In genomic region chr19:41928754-41929535, GRCh38 we compare ENCODE assay signal across 1 cellular context.
TF ChIP-seq lines count a peak whose summit lies in the region.

No MANE protein-coding gene starts in this region.

TF ChIP-seq in HEK293, 187 proteins besides CTCF, POLR2A, EP300 and RAD21 (continued from another document and continues in another):
- TF ChIP-seq INSM2 (tag by site-specific recombination; IDR thresholded peaks at IDR 0.05) = no peak
- peak; percentile 84; the same call in 1 of the 2 replicates for TF ChIP-seq ZNF785 (tag by site-specific recombination; IDR thresholded peaks at IDR 0.05)
- TF ChIP-seq ZNF2 (tag by site-specific recombination; IDR thresholded peaks at IDR 0.05) = peak; percentile 87
- TF ChIP-seq ZNF610 (tag by site-specific recombination; IDR thresholded peaks at IDR 0.05; ENCODE audit: borderline replicate concordance) = no peak
- TF ChIP-seq MZF1 (tag by site-specific recombination; IDR thresholded peaks at IDR 0.05; ENCODE audit: borderline replicate concordance) = no peak
- TF ChIP-seq IKZF3 (tag by site-specific recombination; IDR thresholded peaks at IDR 0.05) = no peak
- no peak for TF ChIP-seq ZNF701 (tag by site-specific recombination; IDR thresholded peaks at IDR 0.05)
- TF ChIP-seq BCL11A (tag by site-specific recombination; IDR thresholded peaks at IDR 0.05; ENCODE audit: low read depth) = peak; percentile 40; the same call in 1 of the 2 replicates
- no peak for TF ChIP-seq ZNF169 (tag by site-specific recombination; IDR thresholded peaks at IDR 0.05)
- TF ChIP-seq ZNF155 (tag by site-specific recombination; IDR thresholded peaks at IDR 0.05) = 0 out of 2 replicates have a peak, but pooled peaks have one; percentile 24
- TF ChIP-seq ZNF645 (tag by site-specific recombination; IDR thresholded peaks at IDR 0.05) = 0 out of 2 replicates have a peak, but pooled peaks have one; percentile 27
- TF ChIP-seq ZNF184 (tag by site-specific recombination; IDR thresholded peaks at IDR 0.05) = no peak
- TF ChIP-seq ZBTB49 (tag by site-specific recombination; IDR thresholded peaks at IDR 0.05; ENCODE audit: low read depth) = no peak
- no peak for TF ChIP-seq SALL2 (tag by site-specific recombination; IDR thresholded peaks at IDR 0.05; ENCODE audit: borderline replicate concordance)
- no peak for TF ChIP-seq ZNF513 (tag by site-specific recombination; IDR thresholded peaks at IDR 0.05)
- no peak for TF ChIP-seq PRDM1 (tag by site-specific recombination; IDR thresholded peaks at IDR 0.05)
- TF ChIP-seq ZNF423 (tag by site-specific recombination; IDR thresholded peaks at IDR 0.05) = no peak; the same call in 1 of the 2 replicates
- no peak for TF ChIP-seq ZNF473 (tag by site-specific recombination; IDR thresholded peaks at IDR 0.05)
- no peak for TF ChIP-seq KLF16 (tag by site-specific recombination; IDR thresholded peaks at IDR 0.05)
- TF ChIP-seq ZNF311 (tag by site-specific recombination; IDR thresholded peaks at IDR 0.05; ENCODE audit: borderline replicate concordance) = peak; percentile 71; the same call in 1 of the 2 replicates
- TF ChIP-seq TSHZ1 (tag by site-specific recombination; IDR thresholded peaks at IDR 0.05; ENCODE audit: borderline replicate concordance) = no peak
- TF ChIP-seq ZBTB10 (tag by site-specific recombination; IDR thresholded peaks at IDR 0.05) = peak; percentile 65; the same call in 1 of the 2 replicates
- TF ChIP-seq ELK4 (IDR thresholded peaks at IDR 0.05; ENCODE audit: borderline replicate concordance, low read depth, low read length) = no peak
- peak; percentile 58 for TF ChIP-seq ZBTB20 (tag by site-specific recombination; IDR thresholded peaks at IDR 0.05)
- TF ChIP-seq ZBTB17 (tag by site-specific recombination; IDR thresholded peaks at IDR 0.05) = peak; percentile 72
- TF ChIP-seq HOXC10 (CRISPR knock-in tag; IDR thresholded peaks at IDR 0.05) = no peak
- no peak; the same call in 1 of the 2 replicates for TF ChIP-seq ZNF302 (tag by site-specific recombination; IDR thresholded peaks at IDR 0.05; ENCODE audit: low read depth)
- no peak for TF ChIP-seq YY1 (tag by site-specific recombination; IDR thresholded peaks at IDR 0.05)
- TF ChIP-seq ZNF274 (IDR thresholded peaks at IDR 0.05; ENCODE audit: low read length) = no peak
- no peak for TF ChIP-seq ZNF274 (tag by site-specific recombination; IDR thresholded peaks at IDR 0.05; ENCODE audit: borderline replicate concordance)
- no peak for TF ChIP-seq ZNF664 (tag by site-specific recombination; IDR thresholded peaks at IDR 0.05)
- peak; percentile 95 for TF ChIP-seq ZNF335 (tag by site-specific recombination; conservative IDR thresholded peaks at IDR 0.05)
- TF ChIP-seq ZNF530 (tag by site-specific recombination; IDR thresholded peaks at IDR 0.05; ENCODE audit: low read depth) = no peak
- TF ChIP-seq WT1 (tag by site-specific recombination; IDR thresholded peaks at IDR 0.05) = peak; percentile 41; the same call in 1 of the 2 replicates
- peak; percentile 33; the same call in 1 of the 2 replicates for TF ChIP-seq ZNF843 (tag by site-specific recombination; IDR thresholded peaks at IDR 0.05)
- TF ChIP-seq ZBTB8A (tag by site-specific recombination; IDR thresholded peaks at IDR 0.05) = no peak
- peak; percentile 51; the same call in 1 of the 2 replicates for TF ChIP-seq ZFP37 (tag by site-specific recombination; IDR thresholded peaks at IDR 0.05)
- TF ChIP-seq EGR2 (tag by site-specific recombination; IDR thresholded peaks at IDR 0.05; ENCODE audit: low read depth) = peak; percentile 89
- no peak for TF ChIP-seq ZNF174 (tag by site-specific recombination; IDR thresholded peaks at IDR 0.05)
- TF ChIP-seq BCL11B (tag by site-specific recombination; IDR thresholded peaks at IDR 0.05; ENCODE audit: low read depth) = no peak
- no peak for TF ChIP-seq ZNF121 (tag by site-specific recombination; IDR thresholded peaks at IDR 0.05)
- no peak for TF ChIP-seq ZNF426 (tag by site-specific recombination; IDR thresholded peaks at IDR 0.05)
- no peak for TF ChIP-seq ZBTB1 (tag by site-specific recombination; IDR thresholded peaks at IDR 0.05)
- no peak for TF ChIP-seq PRDM2 (tag by site-specific recombination; IDR thresholded peaks at IDR 0.05; ENCODE audit: borderline replicate concordance)
